8 cellular contexts compared by ENCODE assay signal in genomic region chrX:53188763-53189162, GRCh38. TPM values are rescaled to one million over a fixed set of nuclear protein-coding genes. Genes with fewer than 3 reads are reported as not detected.
A peak's percentile ranks its signal among the peaks of the same experiment; 100 is the strongest.
DNase-seq lines count a peak whose midpoint lies in the region; ATAC-seq, FAIRE-seq and TF ChIP-seq lines count a peak whose summit lies in the region.

No MANE protein-coding gene starts in this region.

- H3K27me3 ChIP-seq in astrocyte (ENCODE audit: insufficient read depth, low read length), result no peaks in the 10 kb centered on the region
- H3K27me3 ChIP-seq in neural progenitor cell, result no peaks in the 10 kb centered on the region

- ATAC-seq in A549 (no peak; a peak in 1 of 6 replicates), HG03159 (IDR thresholded peaks at IDR 0.05; ENCODE audit: unreplicated experiment) (peak; percentile 81), GM21528 (IDR thresholded peaks at IDR 0.05; ENCODE audit: low FRiP score, unreplicated experiment) (no peak)

- H3F3A ChIP-seq in neural progenitor cell (ENCODE audit: low read depth), result peaks cover 9% of the 10 kb centered on the region

- H3K36me3 Mint-ChIP-seq in astrocyte (ENCODE audit: low read depth, unreplicated experiment) (no peaks in the 10 kb centered on the region), neural progenitor cell (peaks cover 9% of the 10 kb centered on the region)

- DNase-seq in A549 (ENCODE audit: low read depth in 1 of 2, low spot score in 1 of 2) (no peak), GM19240 (ENCODE audit: insufficient read length, low spot score) (peak; percentile 35), astrocyte (ENCODE audit: low read depth) (no peak), NCI-H2029 treated with DMSO at 0.1 percent for 48 hours (lab: John Stamatoyannopoulos, UW) (no peak), neural progenitor cell (ENCODE audit: low spot score) (no peak), NCI-H82 treated with DMSO at 0.1 percent for 48 hours (lab: John Stamatoyannopoulos, UW; ENCODE audit: unreplicated experiment) (no peak)

- TF ChIP-seq RAD21 in A549 (conservative IDR thresholded peaks at IDR 0.05 in 1 of 2, IDR thresholded peaks at IDR 0.05 in 1 of 2), result no peak

- FAIRE-seq in A549 (lab: Jason Lieb, UNC), result peak; percentile 28
- FAIRE-seq in astrocyte (lab: Jason Lieb, UNC), result peak; percentile 58

- CTCF ChIA-PET in A549 (lab: Yijun Ruan, JAX), result interaction anchor here (0.7 to 1.5 kb wide), 3 partner anchors 12 to 89 kb away, joined by 3 to 6 read pairs (median 3); no protein-coding TSS in a partner anchor

- H3K79me2 ChIP-seq in astrocyte (ENCODE audit: insufficient read depth, low read length) (no peaks in the 10 kb centered on the region), neural progenitor cell (ENCODE audit: low read depth) (no peaks in the 10 kb centered on the region)

- no peak overlapping the region for H3K4me3 ChIP-seq in A549
- H3K4me3 ChIP-seq in astrocyte (ENCODE audit: insufficient read depth, low read depth, low read length), result no peak overlapping the region
- H3K4me3 ChIP-seq in neural progenitor cell, result no peak overlapping the region

- TF ChIP-seq CTCF in A549 (IDR thresholded peaks at IDR 0.05) (no peak), astrocyte (IDR thresholded peaks at IDR 0.05; ENCODE audit: insufficient read depth, low read depth, low read length) (no peak), neural progenitor cell (IDR thresholded peaks at IDR 0.05) (no peak)

- H3K27me3 Mint-ChIP-seq in astrocyte (ENCODE audit: low read depth, unreplicated experiment) (no peaks in the 10 kb centered on the region), neural progenitor cell (ENCODE audit: insufficient read depth, low read depth) (peaks cover 2% of the 10 kb centered on the region)

- no peak overlapping the region for H2AFZ ChIP-seq in astrocyte (ENCODE audit: low read depth, low read length)
- no peak overlapping the region for H2AFZ ChIP-seq in neural progenitor cell (replicated peaks)

- no peaks in the 10 kb centered on the region for H3K9me3 ChIP-seq in A549
- no peaks in the 10 kb centered on the region for H3K9me3 ChIP-seq in astrocyte (ENCODE audit: insufficient read depth, low read depth, low read length)
- H3K9me3 ChIP-seq in neural progenitor cell (ENCODE audit: low read depth), result no peaks in the 10 kb centered on the region

- TF ChIP-seq POLR2A in A549 (IDR thresholded peaks at IDR 0.05; ENCODE audit: low read length), result no peak

- H3K9me3 Mint-ChIP-seq in astrocyte (ENCODE audit: unreplicated experiment) (no peaks in the 10 kb centered on the region), neural progenitor cell (peaks cover 2% of the 10 kb centered on the region)

- no peak overlapping the region for H3K27ac Mint-ChIP-seq in astrocyte (ENCODE audit: unreplicated experiment)
- no peak overlapping the region for H3K27ac Mint-ChIP-seq in neural progenitor cell

- H4K20me1 ChIP-seq in astrocyte (ENCODE audit: insufficient read depth, low read length), result no peaks in the 10 kb centered on the region
- H4K20me1 ChIP-seq in neural progenitor cell (ENCODE audit: low read depth), result no peaks in the 10 kb centered on the region

- no peak overlapping the region for H3K4me3 Mint-ChIP-seq in astrocyte (ENCODE audit: unreplicated experiment)
- H3K4me3 Mint-ChIP-seq in neural progenitor cell, result no peak overlapping the region

- H3K4me1 Mint-ChIP-seq in astrocyte (ENCODE audit: low read depth, unreplicated experiment) (peaks cover 18% of the 10 kb centered on the region), neural progenitor cell (no peaks in the 10 kb centered on the region)

- 100% methylated on average over 2 of the region's 2 CpGs for WGBS in A549 (ENCODE audit: missing lambda C conversion rate)

- H3K4me2 ChIP-seq in A549 (no peak overlapping the region), astrocyte (ENCODE audit: low read length) (no peak overlapping the region), neural progenitor cell (no peak overlapping the region)

- no peak overlapping the region for H3K27ac ChIP-seq in A549
- no peak overlapping the region for H3K27ac ChIP-seq in astrocyte (ENCODE audit: low read depth, low read length)
- no peak overlapping the region for H3K27ac ChIP-seq in neural progenitor cell

- POLR2A ChIA-PET in A549 (lab: Yijun Ruan, JAX), result no interaction called here

- H3K4me1 ChIP-seq in A549, result no peaks in the 10 kb centered on the region
- peaks cover 8% of the 10 kb centered on the region for H3K4me1 ChIP-seq in astrocyte (ENCODE audit: insufficient read depth, low read length)
- H3K4me1 ChIP-seq in neural progenitor cell, result no peaks in the 10 kb centered on the region

- peaks cover 5% of the 10 kb centered on the region for H3K36me3 ChIP-seq in astrocyte (ENCODE audit: insufficient read depth, low read length)
- no peaks in the 10 kb centered on the region for H3K36me3 ChIP-seq in neural progenitor cell

- no peak overlapping the region for H3K9ac ChIP-seq in astrocyte (ENCODE audit: low read length)
- H3K9ac ChIP-seq in neural progenitor cell, result no peak overlapping the region

- TF ChIP-seq EP300 in A549 (IDR thresholded peaks at IDR 0.05), result no peak

TF ChIP-seq in A549, 52 proteins besides CTCF, POLR2A, EP300 and RAD21:
- TF ChIP-seq RNF2 (IDR thresholded peaks at IDR 0.05; ENCODE audit: borderline replicate concordance, low read depth) (no peak), HEYL (CRISPR knock-in tag; IDR thresholded peaks at IDR 0.05) (no peak), NFE2L2 (conservative IDR thresholded peaks at IDR 0.05; ENCODE audit: low read length) (no peak), TFCP2L1 (CRISPR knock-in tag; IDR thresholded peaks at IDR 0.05) (no peak), EHF (CRISPR knock-in tag; IDR thresholded peaks at IDR 0.05) (no peak), ZNF302 (CRISPR knock-in tag; IDR thresholded peaks at IDR 0.05) (no peak), RCOR1 (IDR thresholded peaks at IDR 0.05; ENCODE audit: low read depth, low read length) (no peak), JUNB (IDR thresholded peaks at IDR 0.05) (no peak)
- TF ChIP-seq, protein P1, sequence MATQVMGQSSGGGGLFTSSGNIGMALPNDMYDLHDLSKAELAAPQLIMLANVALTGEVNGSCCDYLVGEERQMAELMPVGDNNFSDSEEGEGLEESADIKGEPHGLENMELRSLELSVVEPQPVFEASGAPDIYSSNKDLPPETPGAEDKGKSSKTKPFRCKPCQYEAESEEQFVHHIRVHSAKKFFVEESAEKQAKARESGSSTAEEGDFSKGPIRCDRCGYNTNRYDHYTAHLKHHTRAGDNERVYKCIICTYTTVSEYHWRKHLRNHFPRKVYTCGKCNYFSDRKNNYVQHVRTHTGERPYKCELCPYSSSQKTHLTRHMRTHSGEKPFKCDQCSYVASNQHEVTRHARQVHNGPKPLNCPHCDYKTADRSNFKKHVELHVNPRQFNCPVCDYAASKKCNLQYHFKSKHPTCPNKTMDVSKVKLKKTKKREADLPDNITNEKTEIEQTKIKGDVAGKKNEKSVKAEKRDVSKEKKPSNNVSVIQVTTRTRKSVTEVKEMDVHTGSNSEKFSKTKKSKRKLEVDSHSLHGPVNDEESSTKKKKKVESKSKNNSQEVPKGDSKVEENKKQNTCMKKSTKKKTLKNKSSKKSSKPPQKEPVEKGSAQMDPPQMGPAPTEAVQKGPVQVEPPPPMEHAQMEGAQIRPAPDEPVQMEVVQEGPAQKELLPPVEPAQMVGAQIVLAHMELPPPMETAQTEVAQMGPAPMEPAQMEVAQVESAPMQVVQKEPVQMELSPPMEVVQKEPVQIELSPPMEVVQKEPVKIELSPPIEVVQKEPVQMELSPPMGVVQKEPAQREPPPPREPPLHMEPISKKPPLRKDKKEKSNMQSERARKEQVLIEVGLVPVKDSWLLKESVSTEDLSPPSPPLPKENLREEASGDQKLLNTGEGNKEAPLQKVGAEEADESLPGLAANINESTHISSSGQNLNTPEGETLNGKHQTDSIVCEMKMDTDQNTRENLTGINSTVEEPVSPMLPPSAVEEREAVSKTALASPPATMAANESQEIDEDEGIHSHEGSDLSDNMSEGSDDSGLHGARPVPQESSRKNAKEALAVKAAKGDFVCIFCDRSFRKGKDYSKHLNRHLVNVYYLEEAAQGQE (IDR thresholded peaks at IDR 0.05), result no peak

RNA-seq across cellular contexts. Expression of gene KDM5C, which starts 36.2 kb away (rescaled TPM):
- polyA plus RNA-seq in A549 (2011; rRNA removed), result 66.8 and 82.0 TPM in 2 replicates
- polyA plus RNA-seq in A549 (2012; cell fraction: cytosol; rRNA removed), result 39.3 and 51.0 TPM in 2 replicates
- polyA plus RNA-seq in A549 (2012; cell fraction: nucleus; rRNA removed), result 109 and 122 TPM in 2 replicates
- 43.9 to 48.9 TPM (median 46.5 TPM) in 3 replicates for polyA plus RNA-seq in A549 (2017; fragmentation: RNase III; extraction: RNeasy Plus Mini Kit Qiagen cat#74134 plus additional on column Dnase treatment)
- polyA minus RNA-seq in A549 (2011; rRNA and poly(A)+ RNA removed), result 145 and 151 TPM in 2 replicates
- total RNA-seq in astrocyte, result 79.5 and 84.5 TPM in 2 replicates
- total RNA-seq in neural progenitor cell (ENCODE audit: low replicate concordance), result 118 and 223 TPM in 2 replicates
